16 cellular contexts compared by ENCODE assay signal in the genomic region with DNA sequence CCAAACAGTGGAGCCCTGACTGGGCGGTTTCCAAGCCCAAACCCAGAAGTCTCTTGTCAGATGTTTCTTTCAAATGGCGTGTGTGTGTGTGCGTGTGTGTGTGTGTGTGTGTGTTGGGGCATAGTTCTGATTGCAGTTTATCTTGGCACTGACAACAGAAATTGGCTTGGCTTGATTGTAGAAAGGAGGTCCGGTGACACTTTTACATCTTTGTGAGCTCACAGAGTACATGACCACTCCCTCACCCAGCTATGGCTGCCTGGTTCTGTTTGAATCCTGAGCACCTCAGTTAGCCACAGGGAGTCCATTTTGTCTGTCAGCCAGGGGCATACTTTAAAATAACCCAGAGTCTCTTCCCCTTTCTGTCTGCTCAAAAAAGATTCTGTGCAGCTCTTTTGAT.
A peak's percentile ranks its signal among the peaks of the same experiment; 100 is the strongest.
DNase-seq lines count a peak whose midpoint lies in the region; ATAC-seq, FAIRE-seq and TF ChIP-seq lines count a peak whose summit lies in the region.
"Had no signal": no experiment of that assay in that cellular context is flagged by ENCODE, and none has a peak within 500 bp of the region (broad histone marks: within the 10 kb centered on the region; RNA-seq: fewer than 3 reads in every experiment).

No MANE protein-coding gene starts in this region.

- no peak overlapping the region for H2AK5ac ChIP-seq in IMR-90 (ENCODE audit: low read depth, low read length)

- peaks cover 11% of the 10 kb centered on the region for H3K27me3 Mint-ChIP-seq in brain
- peaks cover 8 to 11% of the 10 kb centered on the region in 2 donors for H3K27me3 Mint-ChIP-seq in natural killer cell treated with Interleukin-12 subunit alpha and Interleukin-12 subunit beta and Interleukin-15 and Interleukin-18, amount 100 ng/mL, for 72 hours
- H3K27me3 Mint-ChIP-seq: CD4-positive, alpha-beta T cell had no signal

- no peak for TF ChIP-seq POLR2A in IMR-90 (IDR thresholded peaks at IDR 0.05; ENCODE audit: low read depth, low read length)
- TF ChIP-seq POLR2A in prostate gland (IDR thresholded peaks at IDR 0.05): no peak

- H3K27ac Mint-ChIP-seq in brain: peak overlapping the region in 3 of 5 experiments; percentile 3 to 65 (median 22)
- H3K27ac Mint-ChIP-seq in natural killer cell treated with Interleukin-12 subunit alpha and Interleukin-12 subunit beta and Interleukin-15 and Interleukin-18, amount 100 ng/mL, for 72 hours: no peak overlapping the region
- H3K27ac Mint-ChIP-seq: CD4-positive, alpha-beta T cell had no signal

- peak overlapping the region; percentile 21 for H2AFZ ChIP-seq in IMR-90 (replicated peaks; ENCODE audit: low read length, poor library complexity)
- H2AFZ ChIP-seq in keratinocyte (ENCODE audit: control insufficient read depth, low read length): peak overlapping the region; percentile 39
- H2AFZ ChIP-seq: GM23248 had no signal

- TF ChIP-seq CTCF in IMR-90 (conservative IDR thresholded peaks at IDR 0.05; ENCODE audit: low read depth, low read length) (no peak), brain (conservative IDR thresholded peaks at IDR 0.05) (no peak), keratinocyte (optimal IDR thresholded peaks at IDR 0.05 in 1 of 3, IDR thresholded peaks at IDR 0.05 in 1 of 3, conservative IDR thresholded peaks at IDR 0.05 in 1 of 3; ENCODE audit: extremely low read depth in 1 of 3, insufficient read depth in 2 of 3, low read length in 3 of 3) (no peak), prostate gland (IDR thresholded peaks at IDR 0.05) (no peak)

- no peak overlapping the region for H2BK5ac ChIP-seq in IMR-90 (ENCODE audit: low read depth, low read length, poor library complexity, severe bottlenecking)

- H3K9ac ChIP-seq in IMR-90 (ENCODE audit: low read depth, low read length): no peak overlapping the region
- H3K9ac ChIP-seq in keratinocyte (ENCODE audit: control insufficient read depth, extremely low read depth, insufficient read depth, low read length): no peak overlapping the region
- H3K9ac ChIP-seq: GM23248 had no signal

- H3K9me3 Mint-ChIP-seq in brain: no peaks in the 10 kb centered on the region
- no peaks in the 10 kb centered on the region for H3K9me3 Mint-ChIP-seq in natural killer cell treated with Interleukin-12 subunit alpha and Interleukin-12 subunit beta and Interleukin-15 and Interleukin-18, amount 100 ng/mL, for 72 hours
- H3K9me3 Mint-ChIP-seq: CD4-positive, alpha-beta T cell had no signal

- H3K27ac ChIP-seq in IMR-90 (ENCODE audit: insufficient read depth, low read length) (no peak overlapping the region), keratinocyte (ENCODE audit: control insufficient read depth, insufficient read depth, low read length) (no peak overlapping the region), prostate gland (no peak overlapping the region)
- H3K27ac ChIP-seq: A549, GM23248 had no signal

- no peak overlapping the region for H3K18ac ChIP-seq in IMR-90 (ENCODE audit: low read depth, low read length)

- H3K4me2 ChIP-seq in IMR-90 (ENCODE audit: low read depth, low read length) (no peak overlapping the region), keratinocyte (ENCODE audit: control insufficient read depth, extremely low read depth, insufficient read depth, low read depth, low read length) (no peak overlapping the region)
- H3K4me2 ChIP-seq: A549 had no signal

- H3K9me1 ChIP-seq in IMR-90 (ENCODE audit: insufficient read depth, low read length) (peaks cover 3% of the 10 kb centered on the region; the same call in 1 of the 2 replicates), keratinocyte (ENCODE audit: control insufficient read depth, extremely low read depth, insufficient read depth, low read length) (no peaks in the 10 kb centered on the region)

- H3K4me1 Mint-ChIP-seq in brain: peaks cover 23% of the 10 kb centered on the region
- peaks cover 4% of the 10 kb centered on the region in 2 donors for H3K4me1 Mint-ChIP-seq in natural killer cell treated with Interleukin-12 subunit alpha and Interleukin-12 subunit beta and Interleukin-15 and Interleukin-18, amount 100 ng/mL, for 72 hours (ENCODE audit: low read depth in 2 of 2)

- H4K20me1 ChIP-seq in IMR-90 (ENCODE audit: insufficient read depth, low read length) (no peaks in the 10 kb centered on the region; the same call in 1 of the 2 replicates), keratinocyte (ENCODE audit: control insufficient read depth, extremely low read depth, insufficient read depth, low read length) (no peaks in the 10 kb centered on the region)

- intact Hi-C loops in IMR-90 (cut with micrococcal nuclease) (no loop called here), prostate gland (cut with DNase I) (no loop called here)

- H3K36me3 ChIP-seq in IMR-90 (ENCODE audit: control insufficient read depth, insufficient read depth, low read length) (no peaks in the 10 kb centered on the region), keratinocyte (ENCODE audit: control insufficient read depth in 2 of 2, extremely low read depth in 1 of 2, insufficient read depth in 2 of 2, low read length in 2 of 2) (no peaks in the 10 kb centered on the region), prostate gland (no peaks in the 10 kb centered on the region)

- H4K91ac ChIP-seq in IMR-90 (ENCODE audit: insufficient read depth, low read depth, low read length): no peak overlapping the region

- no peak overlapping the region for H4K5ac ChIP-seq in IMR-90 (ENCODE audit: low read depth, low read length)

- no TSS peak for BruUV-seq in IMR-90 (replicated peaks; lab: Mats Ljungman, UMichigan)

- no peak overlapping the region for H3K14ac ChIP-seq in IMR-90 (replicated peaks; ENCODE audit: low read depth, low read length)

- WGBS in IMR-90 (ENCODE audit: extremely low coverage in 2 of 2, insufficient read length in 1 of 2), 2 experiments: 100% methylated on average over 1 of the region's 4 CpGs; no CpG with 5 or more reads in 1 of the 2 experiments
- 34% methylated on average over 4 of the region's 4 CpGs for WGBS in prostate gland

- TF ChIP-seq RAD21 in IMR-90 (IDR thresholded peaks at IDR 0.05; ENCODE audit: low read length): no peak

- H2BK15ac ChIP-seq in IMR-90 (ENCODE audit: low read depth, low read length): no peak overlapping the region

- in situ Hi-C loops in IMR-90 (cut with MboI; ENCODE audit: low sequenced_read_pairs): no loop called here

- no peaks in the 10 kb centered on the region for H3K79me2 ChIP-seq in keratinocyte (ENCODE audit: control insufficient read depth, insufficient read depth, low read length)

- POLR2A ChIA-PET in IMR-90 (lab: Charles Lee; ENCODE audit: unreplicated experiment): no interaction called here

- no peaks in the 10 kb centered on the region for H3K9me3 ChIP-seq in IMR-90 (ENCODE audit: control insufficient read depth, insufficient read depth, low read length)
- H3K9me3 ChIP-seq in keratinocyte (ENCODE audit: control insufficient read depth, low read depth, low read length): no peaks in the 10 kb centered on the region
- H3K9me3 ChIP-seq in prostate gland: no peaks in the 10 kb centered on the region
- H3K9me3 ChIP-seq: A549 had no signal

- H3K4ac ChIP-seq in IMR-90 (ENCODE audit: low read depth, low read length): no peak overlapping the region

- no peaks in the 10 kb centered on the region for H3K36me3 Mint-ChIP-seq in brain
- H3K36me3 Mint-ChIP-seq in natural killer cell treated with Interleukin-12 subunit alpha and Interleukin-12 subunit beta and Interleukin-15 and Interleukin-18, amount 100 ng/mL, for 72 hours: no peaks in the 10 kb centered on the region

- no peaks in the 10 kb centered on the region for H3K79me1 ChIP-seq in IMR-90 (ENCODE audit: low read depth in 1 of 2, low read length in 2 of 2)

- no peak overlapping the region for H2BK20ac ChIP-seq in IMR-90 (ENCODE audit: low read depth, low read length)

- no peak overlapping the region for H3K4me3 Mint-ChIP-seq in brain
- H3K4me3 Mint-ChIP-seq in natural killer cell treated with Interleukin-12 subunit alpha and Interleukin-12 subunit beta and Interleukin-15 and Interleukin-18, amount 100 ng/mL, for 72 hours: no peak overlapping the region
- H3K4me3 Mint-ChIP-seq: CD4-positive, alpha-beta T cell had no signal

- dilution Hi-C loops in IMR-90 (cut with HindIII; ENCODE audit: low sequenced_read_pairs, unreplicated experiment) (no loop called here), keratinocyte (cut with MboI; ENCODE audit: extremely low pct_ligation_motif_present, low sequenced_read_pairs) (no loop called here)

- no peak overlapping the region for H3K4me3 ChIP-seq in IMR-90 (ENCODE audit: insufficient read depth, low read depth, low read length)
- no peak overlapping the region for H3K4me3 ChIP-seq in keratinocyte (ENCODE audit: control insufficient read depth in 2 of 3, extremely low read depth in 1 of 3, insufficient read depth in 2 of 3, low read depth in 1 of 3, low read length in 3 of 3)
- no peak overlapping the region for H3K4me3 ChIP-seq in prostate gland
- H3K4me3 ChIP-seq: A549, GM12878, GM23248 had no signal

- no peak overlapping the region for H4K8ac ChIP-seq in IMR-90 (ENCODE audit: low read depth in 2 of 2, low read length in 2 of 2)

- no peak for DNase-seq in IMR-90
- no peak for DNase-seq in keratinocyte (ENCODE audit: low read depth, low spot score)
- peak; percentile 28 for DNase-seq in prostate gland (ENCODE audit: low spot score)
- no peak for DNase-seq in NCI-H2029 treated with DMSO at 0.1 percent for 48 hours (lab: John Stamatoyannopoulos, UW)
- DNase-seq in natural killer cell treated with Interleukin-12 subunit alpha and Interleukin-12 subunit beta and Interleukin-15 and Interleukin-18, amount 100 ng/mL, for 72 hours (ENCODE audit: low spot score): no peak
- DNase-seq: AML-193; C1 segment of cervical spinal cord; CD4-positive, alpha-beta T cell; DMS79; GM23248; H7 had no signal

- H3K23ac ChIP-seq in IMR-90 (ENCODE audit: low read depth, low read length): no peak overlapping the region

- no peak overlapping the region for H2AK9ac ChIP-seq in IMR-90 (replicated peaks; ENCODE audit: low read depth, low read length, poor library complexity)

- FAIRE-seq in keratinocyte (lab: Jason Lieb, UNC): no peak
- FAIRE-seq: A549, GM12878, GM18507 had no signal

- peaks cover 4% of the 10 kb centered on the region for H3K4me1 ChIP-seq in IMR-90 (ENCODE audit: control insufficient read depth, insufficient read depth, low read length)
- H3K4me1 ChIP-seq in keratinocyte (ENCODE audit: control insufficient read depth, extremely low read depth, insufficient read depth, low read length): no peaks in the 10 kb centered on the region
- H3K4me1 ChIP-seq in prostate gland (replicated peaks): no peaks in the 10 kb centered on the region
- H3K4me1 ChIP-seq: A549 had no signal

- H3K27me3 ChIP-seq in IMR-90 (ENCODE audit: control insufficient read depth, insufficient read depth, low read length) (peaks cover 17% of the 10 kb centered on the region), keratinocyte (ENCODE audit: control insufficient read depth, extremely low read depth, insufficient read depth, low read length) (no peaks in the 10 kb centered on the region), prostate gland (replicated peaks; ENCODE audit: insufficient read depth) (no peaks in the 10 kb centered on the region)

- H2BK120ac ChIP-seq in IMR-90 (ENCODE audit: low read depth, low read length): no peak overlapping the region

- CTCF ChIA-PET in IMR-90 (lab: Yijun Ruan, JAX): no interaction called here

- no peak overlapping the region for H3K56ac ChIP-seq in IMR-90 (ENCODE audit: extremely low read depth, insufficient read depth, low read length)

- no peak for ATAC-seq in IMR-90 (ENCODE audit: low read depth)
- no peak for ATAC-seq in natural killer cell treated with Interleukin-12 subunit alpha and Interleukin-12 subunit beta and Interleukin-15 and Interleukin-18, amount 100 ng/mL, for 72 hours
- no peak for ATAC-seq in HG02588 (IDR thresholded peaks at IDR 0.05; ENCODE audit: unreplicated experiment)
- ATAC-seq: A549, GM12878 had no signal

Comparison
In these comparisons a context has a peak if more than half of its experiments do, and no peak if none do; other contexts are left out.
1. H3K27ac Mint-ChIP-seq: peak in brain (3 of 5); none in natural killer cell treated with Interleukin-12 subunit alpha and Interleukin-12 subunit beta and Interleukin-15 and Interleukin-18, amount 100 ng/mL, for 72 hours (0 of 2).